ENCODE assay signal across 19 cellular contexts in the genomic region with DNA sequence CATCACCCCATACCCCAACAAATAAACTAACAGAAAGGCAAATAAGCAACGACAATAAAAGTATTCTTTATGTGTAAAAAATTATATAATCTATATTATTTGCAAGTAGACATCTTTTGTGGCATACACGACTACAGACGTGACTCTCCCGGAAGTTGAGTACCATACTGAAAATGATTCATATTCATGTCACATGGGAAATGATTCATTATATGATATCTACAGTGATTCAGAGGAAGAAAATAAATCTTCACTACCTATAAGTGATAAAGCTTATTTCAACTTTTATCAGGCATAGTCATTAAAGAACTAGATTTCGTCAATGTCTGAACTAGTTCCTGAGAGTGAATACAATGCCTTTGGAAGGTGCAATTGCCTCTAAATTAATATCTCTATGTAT. TPM values are rescaled to one million over a fixed set of nuclear protein-coding genes. Genes with fewer than 3 reads are reported as not detected.
A peak's percentile ranks its signal among the peaks of the same experiment; 100 is the strongest.
DNase-seq lines count a peak whose midpoint lies in the region; ATAC-seq lines count a peak whose summit lies in the region.
"Had no signal": no experiment of that assay in that cellular context is flagged by ENCODE, and none has a peak within 500 bp of the region (broad histone marks: within the 10 kb centered on the region; RNA-seq: fewer than 3 reads in every experiment).

No MANE protein-coding gene starts in this region.

- H2BK15ac ChIP-seq in neuronal stem cell (ENCODE audit: low read length), result no peak overlapping the region

- H4K91ac ChIP-seq in neuronal stem cell (ENCODE audit: low read depth, low read length, poor library complexity), result no peak overlapping the region

- peaks cover 10 to 16% of the 10 kb centered on the region in 2 donors for H3K4me1 ChIP-seq in naive thymus-derived CD4-positive, alpha-beta T cell (ENCODE audit: control insufficient read depth in 2 of 2, insufficient read depth in 2 of 2, low read length in 2 of 2)
- no peaks in the 10 kb centered on the region; the same call in none of the 2 replicates for H3K4me1 ChIP-seq in HAP-1
- H3K4me1 ChIP-seq in neuronal stem cell (ENCODE audit: control insufficient read depth in 2 of 2, insufficient read depth in 1 of 2, low read depth in 1 of 2, low read length in 2 of 2), result peaks cover 0 to 2% of the 10 kb centered on the region in 2 donors
- H3K4me1 ChIP-seq: parathyroid adenoma had no signal

- no peaks in the 10 kb centered on the region for H3K9me3 Mint-ChIP-seq in activated naive CD4-positive, alpha-beta T cell treated with anti-CD3 and anti-CD28 coated beads for 36 hours
- peaks cover 2% of the 10 kb centered on the region for H3K9me3 Mint-ChIP-seq in activated naive CD4-positive, alpha-beta T cell treated with anti-CD3 and anti-CD28 coated beads, Interleukin-2, amount 10 ng/mL, durations not matched to agents 7 days and 5 days
- H3K9me3 Mint-ChIP-seq in activated T-helper 17 cell treated with anti-CD3 and anti-CD28 coated beads, Interleukin-2, amount 50 U/mL, for 72 hours, result no peaks in the 10 kb centered on the region
- H3K9me3 Mint-ChIP-seq in naive thymus-derived CD4-positive, alpha-beta T cell, result peaks cover 0 to 4% (median 0%) of the 10 kb centered on the region in 11 donors

- intact Hi-C loops in activated naive CD4-positive, alpha-beta T cell treated with anti-CD3 and anti-CD28 coated beads for 36 hours (cut with micrococcal nuclease), result loop anchor here (1.0 to 10.0 kb wide), 13 partner anchors 8 to 1423 kb away; partner anchors contain the start of gene BMP2K
- intact Hi-C loops in naive thymus-derived CD4-positive, alpha-beta T cell (cut with micrococcal nuclease), result loop anchor here (1.0 to 10.0 kb wide), 3 partner anchors 19 to 1417 kb away; partner anchors contain the start of gene BMP2K (in 1 of the 2)

- H4K8ac ChIP-seq in neuronal stem cell (ENCODE audit: low read depth, low read length), result no peak overlapping the region

- H3K14ac ChIP-seq in neuronal stem cell (ENCODE audit: low read length), result no peak overlapping the region

- H3K9ac ChIP-seq in neuronal stem cell (ENCODE audit: low read depth, low read length, poor library complexity), result no peak overlapping the region
- H3K9ac ChIP-seq: parathyroid adenoma had no signal

- H2AFZ ChIP-seq in neuronal stem cell (ENCODE audit: low read length), result no peak overlapping the region
- H2AFZ ChIP-seq: hepatocyte, parathyroid adenoma had no signal

- DNase-seq in activated naive CD4-positive, alpha-beta T cell treated with anti-CD3 and anti-CD28 coated beads for 36 hours, result peak; percentile 46
- DNase-seq in activated naive CD4-positive, alpha-beta T cell treated with anti-CD3 and anti-CD28 coated beads, Interleukin-2, amount 10 ng/mL, durations not matched to agents 7 days and 5 days, result no peak
- peak; percentile 45 for DNase-seq in HPDE6-E6E7 (ENCODE audit: extremely low spot score)
- no peak for DNase-seq in naive thymus-derived CD4-positive, alpha-beta T cell
- no peak for DNase-seq in HAP-1 (ENCODE audit: low spot score in 2 of 2)
- no peak for DNase-seq in neuronal stem cell (ENCODE audit: low spot score)
- no peak for DNase-seq in DMS79 (lab: John Stamatoyannopoulos, UW)
- DNase-seq: activated naive CD8-positive, alpha-beta T cell treated with anti-CD3 and anti-CD28 coated beads, Interleukin-2, amount 10 ng/mL, durations not matched to agents 7 days and 5 days; H7; left cardiac atrium; mucosa of descending colon; NCI-H1436 treated with DMSO at 0.1 percent for 48 hours; NCI-H524 had no signal

- H2BK120ac ChIP-seq in neuronal stem cell (ENCODE audit: low read depth, low read length), result no peak overlapping the region

- peaks cover 0 to 4% (median 0%) of the 10 kb centered on the region in 3 experiments for H3K36me3 ChIP-seq in naive thymus-derived CD4-positive, alpha-beta T cell (ENCODE audit: control insufficient read depth in 2 of 3, insufficient read depth in 3 of 3, low read length in 3 of 3)
- H3K36me3 ChIP-seq in HAP-1 (replicated peaks), result no peaks in the 10 kb centered on the region
- no peaks in the 10 kb centered on the region for H3K36me3 ChIP-seq in neuronal stem cell (replicated peaks in 1 of 2; ENCODE audit: control insufficient read depth in 2 of 2, insufficient read depth in 2 of 2, low read length in 2 of 2)
- H3K36me3 ChIP-seq: esophagus muscularis mucosa had no signal

- ATAC-seq in activated T-helper 17 cell treated with anti-CD3 and anti-CD28 coated beads, Interleukin-2, amount 50 U/mL, for 72 hours (replicated peaks), result peak; percentile 61
- ATAC-seq in naive thymus-derived CD4-positive, alpha-beta T cell, result peak; percentile 22
- ATAC-seq: left cardiac atrium, mucosa of descending colon had no signal

- H3K18ac ChIP-seq in neuronal stem cell (ENCODE audit: low read length), result no peak overlapping the region

- in situ Hi-C loops in HAP-1 (cut with MboI; ENCODE audit: low sequenced_read_pairs), result no loop called here

- no peak overlapping the region for H2AK5ac ChIP-seq in neuronal stem cell (ENCODE audit: low read depth, low read length)

- CTCF ChIA-PET in activated naive CD4-positive, alpha-beta T cell treated with anti-CD3 and anti-CD28 coated beads for 36 hours (lab: Charles Lee), result interaction anchor here (0.8 to 2.9 kb wide), 10 partner anchors 18 to 118 kb away, joined by 3 to 9 read pairs (median 3); no protein-coding TSS in a partner anchor
- CTCF ChIA-PET in activated naive CD4-positive, alpha-beta T cell treated with anti-CD3 and anti-CD28 coated beads, Interleukin-2, amount 10 ng/mL, durations not matched to agents 7 days and 5 days (lab: Charles Lee), result interaction anchor here (0.7 to 1.7 kb wide), 4 partner anchors 102 to 160 kb away, joined by 3 to 6 read pairs (median 4); partner anchors contain the start of gene PRDM8
- CTCF ChIA-PET in naive thymus-derived CD4-positive, alpha-beta T cell (lab: Charles Lee), result interaction anchor here (0.8 kb wide), 1 partner anchor 9 kb away, joined by 3 read pairs; no protein-coding TSS in a partner anchor

- no peak overlapping the region for H2BK5ac ChIP-seq in neuronal stem cell (ENCODE audit: low read length)

- no CpG with 5 or more reads among the region's 5 CpGs for WGBS in neuronal stem cell (ENCODE audit: extremely low coverage in 2 of 2, insufficient read length in 2 of 2, insufficient replicate concordance in 1 of 2), 2 donors

- H3K27me3 ChIP-seq in naive thymus-derived CD4-positive, alpha-beta T cell (ENCODE audit: control insufficient read depth in 2 of 2, insufficient read depth in 2 of 2, low read length in 2 of 2), result no peaks in the 10 kb centered on the region
- no peaks in the 10 kb centered on the region; the same call in 1 of the 2 replicates for H3K27me3 ChIP-seq in HAP-1 (ENCODE audit: low read depth)
- peaks cover 0 to 3% (median 0%) of the 10 kb centered on the region in 3 experiments for H3K27me3 ChIP-seq in neuronal stem cell (ENCODE audit: control insufficient read depth in 3 of 3, insufficient read depth in 3 of 3, low read depth in 1 of 3, low read length in 3 of 3)
- H3K27me3 ChIP-seq: esophagus muscularis mucosa, hepatocyte had no signal

- H3K4me2 ChIP-seq in neuronal stem cell (ENCODE audit: insufficient read depth, low read length, poor library complexity, severe bottlenecking), result no peak overlapping the region
- H3K4me2 ChIP-seq: hepatocyte, smooth muscle cell had no signal

- H3K4me3 Mint-ChIP-seq in activated naive CD4-positive, alpha-beta T cell treated with anti-CD3 and anti-CD28 coated beads for 36 hours, result no peak overlapping the region
- no peak overlapping the region for H3K4me3 Mint-ChIP-seq in activated naive CD4-positive, alpha-beta T cell treated with anti-CD3 and anti-CD28 coated beads, Interleukin-2, amount 10 ng/mL, durations not matched to agents 7 days and 5 days
- peak overlapping the region; percentile 62 for H3K4me3 Mint-ChIP-seq in activated T-helper 17 cell treated with anti-CD3 and anti-CD28 coated beads, Interleukin-2, amount 50 U/mL, for 72 hours
- H3K4me3 Mint-ChIP-seq in naive thymus-derived CD4-positive, alpha-beta T cell, result no peak overlapping the region
- H3K4me3 Mint-ChIP-seq: activated naive CD8-positive, alpha-beta T cell treated with anti-CD3 and anti-CD28 coated beads, Interleukin-2, amount 10 ng/mL, durations not matched to agents 7 days and 5 days; IgD-negative memory B cell had no signal

- no peaks in the 10 kb centered on the region for H3K36me3 Mint-ChIP-seq in activated naive CD4-positive, alpha-beta T cell treated with anti-CD3 and anti-CD28 coated beads for 36 hours (ENCODE audit: low read depth)
- H3K36me3 Mint-ChIP-seq in activated naive CD4-positive, alpha-beta T cell treated with anti-CD3 and anti-CD28 coated beads, Interleukin-2, amount 10 ng/mL, durations not matched to agents 7 days and 5 days, result peaks cover 10% of the 10 kb centered on the region
- H3K36me3 Mint-ChIP-seq in activated T-helper 17 cell treated with anti-CD3 and anti-CD28 coated beads, Interleukin-2, amount 50 U/mL, for 72 hours (ENCODE audit: low read depth), result peaks cover 14% of the 10 kb centered on the region
- H3K36me3 Mint-ChIP-seq in naive thymus-derived CD4-positive, alpha-beta T cell, result peaks cover 0 to 30% (median 0%) of the 10 kb centered on the region in 5 donors
- H3K36me3 Mint-ChIP-seq: IgD-negative memory B cell had no signal

- no peak overlapping the region for H3K4me3 ChIP-seq in naive thymus-derived CD4-positive, alpha-beta T cell (ENCODE audit: low read length)
- no peak overlapping the region for H3K4me3 ChIP-seq in HAP-1
- no peak overlapping the region for H3K4me3 ChIP-seq in neuronal stem cell (ENCODE audit: low read length in 2 of 2)
- H3K4me3 ChIP-seq: esophagus muscularis mucosa, hepatocyte, mucosa of descending colon, smooth muscle cell had no signal

- no peak overlapping the region for H3K4ac ChIP-seq in neuronal stem cell (ENCODE audit: low read length)

- peaks cover 58% of the 10 kb centered on the region for H3K4me1 Mint-ChIP-seq in activated naive CD4-positive, alpha-beta T cell treated with anti-CD3 and anti-CD28 coated beads for 36 hours (ENCODE audit: low read depth)
- H3K4me1 Mint-ChIP-seq in activated naive CD4-positive, alpha-beta T cell treated with anti-CD3 and anti-CD28 coated beads, Interleukin-2, amount 10 ng/mL, durations not matched to agents 7 days and 5 days, result peaks cover 57% of the 10 kb centered on the region
- peaks cover 45% of the 10 kb centered on the region for H3K4me1 Mint-ChIP-seq in activated T-helper 17 cell treated with anti-CD3 and anti-CD28 coated beads, Interleukin-2, amount 50 U/mL, for 72 hours
- H3K4me1 Mint-ChIP-seq in naive thymus-derived CD4-positive, alpha-beta T cell, result peaks cover 16 to 53% (median 25%) of the 10 kb centered on the region in 7 donors

- no peaks in the 10 kb centered on the region for H3K9me3 ChIP-seq in naive thymus-derived CD4-positive, alpha-beta T cell (ENCODE audit: control insufficient read depth in 2 of 3, low read length in 3 of 3)
- no peaks in the 10 kb centered on the region for H3K9me3 ChIP-seq in HAP-1
- H3K9me3 ChIP-seq in neuronal stem cell (replicated peaks in 1 of 2; ENCODE audit: control insufficient read depth in 2 of 2, insufficient read depth in 1 of 2, low read depth in 1 of 2, low read length in 2 of 2), result no peaks in the 10 kb centered on the region
- H3K9me3 ChIP-seq: esophagus muscularis mucosa, mucosa of descending colon had no signal

- H3K23ac ChIP-seq in neuronal stem cell (ENCODE audit: low read depth, low read length, poor library complexity), result no peak overlapping the region

- POLR2A ChIA-PET in naive thymus-derived CD4-positive, alpha-beta T cell (lab: Charles Lee), result no interaction called here

- H3K27ac ChIP-seq in naive thymus-derived CD4-positive, alpha-beta T cell (ENCODE audit: low read depth, low read length), result no peak overlapping the region
- no peak overlapping the region for H3K27ac ChIP-seq in neuronal stem cell (replicated peaks; ENCODE audit: low read length)
- H3K27ac ChIP-seq: esophagus muscularis mucosa, hepatocyte, parathyroid adenoma had no signal

- no peaks in the 10 kb centered on the region for H3K79me1 ChIP-seq in neuronal stem cell (ENCODE audit: low read depth, low read length)

- peaks cover 5% of the 10 kb centered on the region for H3K27me3 Mint-ChIP-seq in activated naive CD4-positive, alpha-beta T cell treated with anti-CD3 and anti-CD28 coated beads for 36 hours (ENCODE audit: low read depth)
- peaks cover 5% of the 10 kb centered on the region for H3K27me3 Mint-ChIP-seq in activated naive CD4-positive, alpha-beta T cell treated with anti-CD3 and anti-CD28 coated beads, Interleukin-2, amount 10 ng/mL, durations not matched to agents 7 days and 5 days
- no peaks in the 10 kb centered on the region for H3K27me3 Mint-ChIP-seq in activated T-helper 17 cell treated with anti-CD3 and anti-CD28 coated beads, Interleukin-2, amount 50 U/mL, for 72 hours
- peaks cover 0 to 2% (median 0%) of the 10 kb centered on the region in 5 donors for H3K27me3 Mint-ChIP-seq in naive thymus-derived CD4-positive, alpha-beta T cell

- H2BK12ac ChIP-seq in neuronal stem cell (ENCODE audit: low read length), result no peak overlapping the region

- H3K27ac Mint-ChIP-seq in activated naive CD4-positive, alpha-beta T cell treated with anti-CD3 and anti-CD28 coated beads for 36 hours, result no peak overlapping the region
- no peak overlapping the region for H3K27ac Mint-ChIP-seq in activated naive CD4-positive, alpha-beta T cell treated with anti-CD3 and anti-CD28 coated beads, Interleukin-2, amount 10 ng/mL, durations not matched to agents 7 days and 5 days
- H3K27ac Mint-ChIP-seq in activated T-helper 17 cell treated with anti-CD3 and anti-CD28 coated beads, Interleukin-2, amount 50 U/mL, for 72 hours, result peak overlapping the region; percentile 81
- H3K27ac Mint-ChIP-seq in naive thymus-derived CD4-positive, alpha-beta T cell, result no peak overlapping the region
- H3K27ac Mint-ChIP-seq: activated naive CD8-positive, alpha-beta T cell treated with anti-CD3 and anti-CD28 coated beads, Interleukin-2, amount 10 ng/mL, durations not matched to agents 7 days and 5 days; IgD-negative memory B cell had no signal

RNA-seq across cellular contexts. Expression of gene ANTXR2, which starts 4.6 kb away (rescaled TPM):
- total RNA-seq in activated naive CD4-positive, alpha-beta T cell treated with anti-CD3 and anti-CD28 coated beads for 36 hours, result under 1 TPM; 0.50 to 0.79 TPM
- total RNA-seq in activated T-helper 17 cell treated with anti-CD3 and anti-CD28 coated beads, Interleukin-2, amount 50 U/mL, for 72 hours, result 10 to 100 TPM; 27.4 to 52.5 TPM
- 10 to 100 TPM; 20.3 to 69.8 (median 50.0) TPM for total RNA-seq in naive thymus-derived CD4-positive, alpha-beta T cell
- 10 to 100 TPM; 37.1 to 38.2 TPM for polyA plus RNA-seq in naive thymus-derived CD4-positive, alpha-beta T cell
- 14.5 TPM for polyA plus RNA-seq in neuronal stem cell (2013, experiment 1 of 2)
- 15.2 TPM for polyA plus RNA-seq in neuronal stem cell (2013, experiment 2 of 2)

Comparison
In these comparisons a context has a peak if more than half of its experiments do, and no peak if none do; other contexts are left out.
1. DNase-seq: peak in activated naive CD4-positive, alpha-beta T cell treated with anti-CD3 and anti-CD28 coated beads for 36 hours (single experiment) and HPDE6-E6E7 (single experiment); none in activated naive CD4-positive, alpha-beta T cell treated with anti-CD3 and anti-CD28 coated beads, Interleukin-2, amount 10 ng/mL, durations not matched to agents 7 days and 5 days (single experiment), naive thymus-derived CD4-positive, alpha-beta T cell (0 of 9), HAP-1 (0 of 2), neuronal stem cell (single experiment) and DMS79 (single experiment).
2. RNA of gene ANTXR2, which starts 4.6 kb away (total RNA-seq): 27.4 to 52.5 TPM in activated T-helper 17 cell treated with anti-CD3 and anti-CD28 coated beads, Interleukin-2, amount 50 U/mL, for 72 hours and 20.3 to 69.8 TPM in naive thymus-derived CD4-positive, alpha-beta T cell; 0.50 to 0.79 TPM in activated naive CD4-positive, alpha-beta T cell treated with anti-CD3 and anti-CD28 coated beads for 36 hours; every median in the first group is over 10 times any median in the second.